Comparison of ENCODE assay signal across 14 cellular contexts in the genomic region with DNA sequence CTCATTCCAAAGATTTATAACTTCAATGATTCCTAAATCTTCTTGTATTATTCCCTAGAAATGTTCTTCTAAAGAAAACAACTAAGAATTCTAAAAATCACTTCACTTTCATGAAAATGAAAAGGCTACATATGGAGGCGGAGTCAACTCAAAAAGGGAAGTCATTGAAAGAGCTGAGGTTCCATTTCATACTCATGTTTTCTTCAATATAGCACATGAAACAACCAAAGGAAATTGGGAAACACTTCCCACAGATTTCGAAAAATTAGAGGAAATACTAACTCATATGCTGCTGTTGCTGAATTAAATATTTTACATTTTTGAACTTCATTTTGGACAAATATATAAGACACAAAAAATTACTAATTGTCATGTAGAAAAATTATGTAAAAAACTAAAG. TPM values are rescaled to one million over a fixed set of nuclear protein-coding genes. Genes with fewer than 3 reads are reported as not detected.
A peak's percentile ranks its signal among the peaks of the same experiment; 100 is the strongest.
DNase-seq lines count a peak whose midpoint lies in the region; ATAC-seq and TF ChIP-seq lines count a peak whose summit lies in the region.
"Had no signal": no experiment of that assay in that cellular context is flagged by ENCODE, and none has a peak within 500 bp of the region (broad histone marks: within the 10 kb centered on the region; RNA-seq: fewer than 3 reads in every experiment).

A gene (minus strand): TSS at position 92 of the 400 bp plus-strand sequence. CDS start 87 bp downstream, at position 5.

- in situ Hi-C loops in transverse colon (cut with MboI; ENCODE audit: low pct_ligation_motif_present in 1 of 4, low pct_unique_long_range_greater_than_20kb in 1 of 4, low sequenced_read_pairs in 3 of 4) = no loop called here

- H3K9me3 Mint-ChIP-seq in activated CD4-positive, alpha-beta memory T cell treated with anti-CD3 and anti-CD28 coated beads, Interleukin-2, amount 10 ng/mL, durations not matched to agents 7 days and 5 days = no peaks in the 10 kb centered on the region
- H3K9me3 Mint-ChIP-seq: activated CD4-positive, alpha-beta T cell treated with anti-CD3 and anti-CD28 coated beads, Interleukin-2, amount 10 ng/mL, durations not matched to agents 7 days and 5 days; CD4-positive, alpha-beta T cell; natural killer cell had no signal

- intact Hi-C loops in transverse colon (cut with DNase I; ENCODE audit: low total_unique reads) = no loop called here

- H3K27ac ChIP-seq in mucosa of rectum (ENCODE audit: low read depth in 2 of 2, low read length in 2 of 2) (peak within 1 kb of the TSS; percentile 13 to 44), transverse colon (peak within 1 kb of the TSS; percentile 4 to 46 (median 22))

- peak within 1 kb of the TSS in 1 of 2 donors; percentile 10 for H3K9ac ChIP-seq in mucosa of rectum (ENCODE audit: low read depth in 1 of 2, low read length in 2 of 2)

- H3K27ac Mint-ChIP-seq in activated CD4-positive, alpha-beta memory T cell treated with anti-CD3 and anti-CD28 coated beads, Interleukin-2, amount 10 ng/mL, durations not matched to agents 7 days and 5 days = no peak within 1 kb of the TSS
- H3K27ac Mint-ChIP-seq: activated CD4-positive, alpha-beta T cell treated with anti-CD3 and anti-CD28 coated beads, Interleukin-2, amount 10 ng/mL, durations not matched to agents 7 days and 5 days; activated T-helper 17 cell treated with anti-CD3 and anti-CD28 coated beads, Interleukin-2, amount 50 U/mL, for 72 hours; CD4-positive, alpha-beta T cell; natural killer cell had no signal

- POLR2A ChIA-PET in activated CD4-positive, alpha-beta memory T cell treated with anti-CD3 and anti-CD28 coated beads, Interleukin-2, amount 10 ng/mL, durations not matched to agents 7 days and 5 days (lab: Charles Lee) = no interaction called here

- WGBS in transverse colon (ENCODE audit: low coverage in 1 of 2), 2 donors = 61 to 75% methylated on average over 2 of the region's 2 CpGs

- peaks cover 20% of the 10 kb centered on the region for H3K27me3 Mint-ChIP-seq in activated CD4-positive, alpha-beta memory T cell treated with anti-CD3 and anti-CD28 coated beads, Interleukin-2, amount 10 ng/mL, durations not matched to agents 7 days and 5 days

- H3K4me3 Mint-ChIP-seq in activated CD4-positive, alpha-beta memory T cell treated with anti-CD3 and anti-CD28 coated beads, Interleukin-2, amount 10 ng/mL, durations not matched to agents 7 days and 5 days = no peak within 1 kb of the TSS
- H3K4me3 Mint-ChIP-seq: activated CD4-positive, alpha-beta T cell treated with anti-CD3 and anti-CD28 coated beads, Interleukin-2, amount 10 ng/mL, durations not matched to agents 7 days and 5 days; activated T-helper 17 cell treated with anti-CD3 and anti-CD28 coated beads, Interleukin-2, amount 50 U/mL, for 72 hours; CD4-positive, alpha-beta T cell; natural killer cell had no signal

- ATAC-seq in GM21381 (IDR thresholded peaks at IDR 0.05; ENCODE audit: unreplicated experiment) = no peak
- ATAC-seq: activated T-helper 17 cell treated with anti-CD3 and anti-CD28 coated beads, Interleukin-2, amount 50 U/mL, for 72 hours; natural killer cell had no signal

- no peaks in the 10 kb centered on the region for H3K27me3 ChIP-seq in mucosa of rectum (ENCODE audit: control insufficient read depth in 2 of 2, insufficient read depth in 2 of 2, low read length in 2 of 2)
- H3K27me3 ChIP-seq in transverse colon = no peaks in the 10 kb centered on the region

- no peaks in the 10 kb centered on the region for H3K4me1 ChIP-seq in mucosa of rectum (ENCODE audit: control insufficient read depth in 2 of 2, insufficient read depth in 2 of 2, low read length in 2 of 2)
- H3K4me1 ChIP-seq in transverse colon = no peaks in the 10 kb centered on the region

- DNase-seq in NOMO-1 treated with DMSO at 0.1 percent for 48 hours (lab: John Stamatoyannopoulos, UW; ENCODE audit: unreplicated experiment) (peak; percentile 92), fibroblast of mammary gland (ENCODE audit: low read depth) (peak; percentile 12), transverse colon (no peak), inferior parietal cortex (ENCODE audit: extremely low spot score) (no peak)
- DNase-seq in stimulated activated CD4-positive, alpha-beta T cell treated with anti-CD3 and anti-CD28 coated beads, Interleukin-12 subunit alpha, Interleukin-12 subunit beta, amount 100 ng/mL, for 4 hours = no peak
- no peak for DNase-seq in activated CD4-positive, alpha-beta memory T cell treated with anti-CD3 and anti-CD28 coated beads, Interleukin-2, amount 10 ng/mL, durations not matched to agents 7 days and 5 days
- DNase-seq: activated CD4-positive, alpha-beta T cell treated with anti-CD3 and anti-CD28 coated beads, Interleukin-2, amount 10 ng/mL, durations not matched to agents 7 days and 5 days; CD4-positive, alpha-beta T cell; natural killer cell; NCI-H2107; stimulated activated CD8-positive, alpha-beta memory T cell treated with anti-CD3 and anti-CD28 coated beads, Interleukin-4, amount 100 ng/mL, for 48 hours had no signal

- H3K9me3 ChIP-seq in mucosa of rectum (ENCODE audit: control insufficient read depth in 2 of 2, low read length in 2 of 2) (no peaks in the 10 kb centered on the region), transverse colon (no peaks in the 10 kb centered on the region)

- no peak for TF ChIP-seq EP300 in transverse colon (IDR thresholded peaks at IDR 0.05; ENCODE audit: low read depth)

- CTCF ChIA-PET in activated CD4-positive, alpha-beta memory T cell treated with anti-CD3 and anti-CD28 coated beads, Interleukin-2, amount 10 ng/mL, durations not matched to agents 7 days and 5 days (lab: Charles Lee) = no interaction called here

- H3K4me3 ChIP-seq in fibroblast of mammary gland (ENCODE audit: control insufficient read depth, low read depth, low read length) (no peak within 1 kb of the TSS), mucosa of rectum (ENCODE audit: low read length in 2 of 2) (peak within 1 kb of the TSS; percentile 35 to 45), transverse colon (peak within 1 kb of the TSS in 1 of 4 donors; percentile 14)

- H3K4me1 Mint-ChIP-seq in activated CD4-positive, alpha-beta memory T cell treated with anti-CD3 and anti-CD28 coated beads, Interleukin-2, amount 10 ng/mL, durations not matched to agents 7 days and 5 days = no peaks in the 10 kb centered on the region
- H3K4me1 Mint-ChIP-seq: activated CD4-positive, alpha-beta T cell treated with anti-CD3 and anti-CD28 coated beads, Interleukin-2, amount 10 ng/mL, durations not matched to agents 7 days and 5 days; activated T-helper 17 cell treated with anti-CD3 and anti-CD28 coated beads, Interleukin-2, amount 50 U/mL, for 72 hours; natural killer cell had no signal

- no peaks in the 10 kb centered on the region for H3K36me3 ChIP-seq in mucosa of rectum (ENCODE audit: control insufficient read depth in 2 of 2, insufficient read depth in 2 of 2, low read length in 2 of 2)
- no peaks in the 10 kb centered on the region for H3K36me3 ChIP-seq in transverse colon

- TF ChIP-seq CTCF in fibroblast of mammary gland (conservative IDR thresholded peaks at IDR 0.05; ENCODE audit: control insufficient read depth, insufficient read depth, low read depth, low read length) (no peak), transverse colon (IDR thresholded peaks at IDR 0.05) (no peak)

- no peak for TF ChIP-seq POLR2A in transverse colon (IDR thresholded peaks at IDR 0.05)

- H3K36me3 Mint-ChIP-seq in activated CD4-positive, alpha-beta memory T cell treated with anti-CD3 and anti-CD28 coated beads, Interleukin-2, amount 10 ng/mL, durations not matched to agents 7 days and 5 days (ENCODE audit: low read depth) = no peaks in the 10 kb centered on the region
- H3K36me3 Mint-ChIP-seq: natural killer cell had no signal

RNA-seq across cellular contexts. Expression of the gene that starts here (rescaled TPM):
- total RNA-seq in transverse colon = 10 to 100 TPM; 14.9 to 80.3 (median 43.8) TPM
- not detected for total RNA-seq in activated CD4-positive, alpha-beta memory T cell treated with anti-CD3 and anti-CD28 coated beads, Interleukin-2, amount 10 ng/mL, durations not matched to agents 7 days and 5 days
- total RNA-seq: activated CD4-positive, alpha-beta T cell treated with anti-CD3 and anti-CD28 coated beads, Interleukin-2, amount 10 ng/mL, durations not matched to agents 7 days and 5 days; activated T-helper 17 cell treated with anti-CD3 and anti-CD28 coated beads, Interleukin-2, amount 50 U/mL, for 72 hours had no signal

Comparison
In these comparisons a context has a peak if more than half of its experiments do, and no peak if none do; other contexts are left out.
1. RNA of the gene that starts here (total RNA-seq): 14.9 to 80.3 TPM in transverse colon; not detected in activated CD4-positive, alpha-beta memory T cell treated with anti-CD3 and anti-CD28 coated beads, Interleukin-2, amount 10 ng/mL, durations not matched to agents 7 days and 5 days; every median in the first group is over 10 times any median in the second.
2. DNase-seq: peak in NOMO-1 treated with DMSO at 0.1 percent for 48 hours (single experiment) and fibroblast of mammary gland (single experiment); none in transverse colon (single experiment), inferior parietal cortex (single experiment), stimulated activated CD4-positive, alpha-beta T cell treated with anti-CD3 and anti-CD28 coated beads, Interleukin-12 subunit alpha, Interleukin-12 subunit beta, amount 100 ng/mL, for 4 hours (single experiment) and activated CD4-positive, alpha-beta memory T cell treated with anti-CD3 and anti-CD28 coated beads, Interleukin-2, amount 10 ng/mL, durations not matched to agents 7 days and 5 days (single experiment).